Comparison of ENCODE assay signal across 12 cellular contexts in genomic region chr1:149832316-149833126, GRCh38. TPM values are rescaled to one million over a fixed set of nuclear protein-coding genes. Genes with fewer than 3 reads are reported as not detected.
A peak's percentile ranks its signal among the peaks of the same experiment; 100 is the strongest.
DNase-seq lines count a peak whose midpoint lies in the region; ATAC-seq and TF ChIP-seq lines count a peak whose summit lies in the region.
"Not testable (repeated sequence)": the region's sequence is repeated elsewhere in the genome, so short reads cannot be mapped to it uniquely, and the experiment has no call there.
"Had no signal": no experiment of that assay in that cellular context is flagged by ENCODE, and none has a peak within 500 bp of the region (broad histone marks: within the 10 kb centered on the region; RNA-seq: fewer than 3 reads in every experiment).

No MANE protein-coding gene starts in this region.

- not testable (repeated sequence) for TF ChIP-seq POLR2A in GM18505 (IDR thresholded peaks at IDR 0.05; ENCODE audit: borderline replicate concordance, extremely low read depth, insufficient read depth, insufficient read length)

- not testable (repeated sequence) for H3K36me3 Mint-ChIP-seq in activated T-cell treated with anti-CD3 and anti-CD28 coated beads, Interleukin-2, amount 50 U/mL, for 72 hours (ENCODE audit: insufficient read depth in 2 of 2)

- DNase-seq in activated T-cell treated with anti-CD3 and anti-CD28 coated beads, Interleukin-2, amount 50 U/mL, for 72 hours; left colon; stimulated activated naive CD8-positive, alpha-beta T cell treated with anti-CD3 and anti-CD28 coated beads, Interleukin-15, amount 100 ng/mL, for 72 hours: not testable (repeated sequence)

- H3K27me3 Mint-ChIP-seq in activated T-cell treated with anti-CD3 and anti-CD28 coated beads, Interleukin-2, amount 50 U/mL, for 72 hours (ENCODE audit: low read depth); stimulated activated naive CD8-positive, alpha-beta T cell treated with anti-CD3 and anti-CD28 coated beads, Interleukin-15, amount 100 ng/mL, for 72 hours: not testable (repeated sequence)

- H3K9me3 Mint-ChIP-seq in activated T-cell treated with anti-CD3 and anti-CD28 coated beads, Interleukin-2, amount 50 U/mL, for 72 hours; stimulated activated naive CD8-positive, alpha-beta T cell treated with anti-CD3 and anti-CD28 coated beads, Interleukin-15, amount 100 ng/mL, for 72 hours: not testable (repeated sequence)

- H3K4me3 Mint-ChIP-seq in activated T-cell treated with anti-CD3 and anti-CD28 coated beads, Interleukin-2, amount 50 U/mL, for 72 hours; stimulated activated naive CD8-positive, alpha-beta T cell treated with anti-CD3 and anti-CD28 coated beads, Interleukin-15, amount 100 ng/mL, for 72 hours: not testable (repeated sequence)

- intact Hi-C loops in left colon (cut with DNase I, micrococcal nuclease), result not testable (repeated sequence)

- not testable (repeated sequence) for H3K4me1 Mint-ChIP-seq in activated T-cell treated with anti-CD3 and anti-CD28 coated beads, Interleukin-2, amount 50 U/mL, for 72 hours (ENCODE audit: low read depth); stimulated activated naive CD8-positive, alpha-beta T cell treated with anti-CD3 and anti-CD28 coated beads, Interleukin-15, amount 100 ng/mL, for 72 hours

- peak; percentile 64 for ATAC-seq in GM18505 (IDR thresholded peaks at IDR 0.05; ENCODE audit: unreplicated experiment)
- ATAC-seq in GM19397 (IDR thresholded peaks at IDR 0.05; ENCODE audit: unreplicated experiment), result peak; percentile 64
- peak; percentile 59 for ATAC-seq in GM21825 (IDR thresholded peaks at IDR 0.05; ENCODE audit: unreplicated experiment)
- peak; percentile 61 for ATAC-seq in HG03039 (IDR thresholded peaks at IDR 0.05; ENCODE audit: unreplicated experiment)
- ATAC-seq in HG03520 (IDR thresholded peaks at IDR 0.05; ENCODE audit: unreplicated experiment), result peak; percentile 59
- peak; percentile 75 to 81 for ATAC-seq in activated T-cell treated with anti-CD3 and anti-CD28 coated beads, Interleukin-2, amount 50 U/mL, for 72 hours (replicated peaks in 1 of 2)
- ATAC-seq in left colon, result peak; percentile 79
- peak; percentile 87 for ATAC-seq in stimulated activated naive CD8-positive, alpha-beta T cell treated with anti-CD3 and anti-CD28 coated beads, Interleukin-15, amount 100 ng/mL, for 72 hours

- H3K27ac Mint-ChIP-seq in activated T-cell treated with anti-CD3 and anti-CD28 coated beads, Interleukin-2, amount 50 U/mL, for 72 hours; stimulated activated naive CD8-positive, alpha-beta T cell treated with anti-CD3 and anti-CD28 coated beads, Interleukin-15, amount 100 ng/mL, for 72 hours: not testable (repeated sequence)

RNA-seq across cellular contexts. Expression of gene FCGR1A, which starts 50.0 kb away (rescaled TPM):
- not detected for total RNA-seq in activated T-cell treated with anti-CD3 and anti-CD28 coated beads, Interleukin-2, amount 50 U/mL, for 72 hours
- total RNA-seq in left colon, result 1 to 10 TPM in 1 of 2 donors, not detected in 1; 3.5 TPM
- total RNA-seq: activated CD4-positive, alpha-beta memory T cell treated with anti-CD3 and anti-CD28 coated beads for 36 hours; astrocyte; myocyte; SK-MEL-5 had no signal
